In the genomic region with DNA sequence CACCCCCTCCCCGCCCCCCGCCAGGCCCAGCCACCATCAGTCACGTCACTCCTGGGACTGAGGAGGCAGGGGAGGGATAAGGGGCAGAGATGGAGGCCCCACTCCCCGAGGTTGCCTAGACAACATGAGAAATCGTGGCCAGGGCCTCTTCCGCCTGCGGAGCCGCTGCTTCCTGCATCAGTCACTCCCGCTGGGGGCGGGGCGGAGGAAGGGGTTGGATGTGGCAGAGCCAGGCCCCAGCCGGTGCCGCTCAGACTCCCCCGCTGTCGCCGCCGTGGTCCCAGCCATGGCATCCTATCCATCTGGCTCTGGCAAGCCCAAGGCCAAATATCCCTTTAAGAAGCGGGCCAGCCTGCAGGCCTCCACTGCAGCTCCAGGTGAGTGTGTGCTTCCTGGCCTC, we compare ENCODE assay signal across 8 cellular contexts.
DNase-seq lines count a peak whose midpoint lies in the region; ATAC-seq and TF ChIP-seq lines count a peak whose summit lies in the region.

No MANE protein-coding gene starts in this region.

- peak; percentile 80 for ATAC-seq in GM21717 (IDR thresholded peaks at IDR 0.05; ENCODE audit: unreplicated experiment)

- TF ChIP-seq RAD21 in Ishikawa (IDR thresholded peaks at IDR 0.05; ENCODE audit: low read depth): no peak

- peak overlapping the region; percentile 72 for H3K9ac ChIP-seq in mucosa of stomach (ENCODE audit: low read length)

- H3K9me3 ChIP-seq in mucosa of stomach (ENCODE audit: control insufficient read depth, low read length): no peaks in the 10 kb centered on the region

- H3K36me3 ChIP-seq in mucosa of stomach (ENCODE audit: control insufficient read depth, insufficient read depth, low read length): no peaks in the 10 kb centered on the region

- no peak for TF ChIP-seq EP300 in Ishikawa (IDR thresholded peaks at IDR 0.05; ENCODE audit: borderline replicate concordance)

- no peaks in the 10 kb centered on the region for H3K27me3 ChIP-seq in mucosa of stomach (ENCODE audit: control insufficient read depth, insufficient read depth, low read length)

- H3K4me1 ChIP-seq in mucosa of stomach (ENCODE audit: control insufficient read depth, insufficient read depth, low read length): peaks cover 47% of the 10 kb centered on the region

- TF ChIP-seq POLR2A in erythroblast (IDR thresholded peaks at IDR 0.05; ENCODE audit: low read length): no peak

- DNase-seq in DMS153 (lab: John Stamatoyannopoulos, UW) (peak; percentile 53), OCI-M1 (lab: John Stamatoyannopoulos, UW) (peak; percentile 88), erythroblast (lab: John Stamatoyannopoulos, UW) (peak; percentile 82 to 85)
- DNase-seq in activated T-cell treated with anti-CD3 and anti-CD28 coated beads, Interleukin-2, amount 50 U/mL, for 1 hour: peak; percentile 95
- peak; percentile 89 to 95 for DNase-seq in stimulated activated CD8-positive, alpha-beta memory T cell treated with anti-CD3 and anti-CD28 coated beads, Interleukin-4, amount 100 ng/mL, for 4 hours (ENCODE audit: low read depth in 2 of 2, low spot score in 1 of 2)

- H3K4me3 ChIP-seq in mucosa of stomach (ENCODE audit: low read length): peak overlapping the region; percentile 60

TF ChIP-seq in Ishikawa, 13 proteins besides CTCF, POLR2A, EP300 and RAD21:
- TF ChIP-seq, protein P1, sequence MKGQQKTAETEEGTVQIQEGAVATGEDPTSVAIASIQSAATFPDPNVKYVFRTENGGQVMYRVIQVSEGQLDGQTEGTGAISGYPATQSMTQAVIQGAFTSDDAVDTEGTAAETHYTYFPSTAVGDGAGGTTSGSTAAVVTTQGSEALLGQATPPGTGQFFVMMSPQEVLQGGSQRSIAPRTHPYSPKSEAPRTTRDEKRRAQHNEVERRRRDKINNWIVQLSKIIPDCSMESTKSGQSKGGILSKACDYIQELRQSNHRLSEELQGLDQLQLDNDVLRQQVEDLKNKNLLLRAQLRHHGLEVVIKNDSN (IDR thresholded peaks at IDR 0.05): no peak
- TF ChIP-seq, protein P2, sequence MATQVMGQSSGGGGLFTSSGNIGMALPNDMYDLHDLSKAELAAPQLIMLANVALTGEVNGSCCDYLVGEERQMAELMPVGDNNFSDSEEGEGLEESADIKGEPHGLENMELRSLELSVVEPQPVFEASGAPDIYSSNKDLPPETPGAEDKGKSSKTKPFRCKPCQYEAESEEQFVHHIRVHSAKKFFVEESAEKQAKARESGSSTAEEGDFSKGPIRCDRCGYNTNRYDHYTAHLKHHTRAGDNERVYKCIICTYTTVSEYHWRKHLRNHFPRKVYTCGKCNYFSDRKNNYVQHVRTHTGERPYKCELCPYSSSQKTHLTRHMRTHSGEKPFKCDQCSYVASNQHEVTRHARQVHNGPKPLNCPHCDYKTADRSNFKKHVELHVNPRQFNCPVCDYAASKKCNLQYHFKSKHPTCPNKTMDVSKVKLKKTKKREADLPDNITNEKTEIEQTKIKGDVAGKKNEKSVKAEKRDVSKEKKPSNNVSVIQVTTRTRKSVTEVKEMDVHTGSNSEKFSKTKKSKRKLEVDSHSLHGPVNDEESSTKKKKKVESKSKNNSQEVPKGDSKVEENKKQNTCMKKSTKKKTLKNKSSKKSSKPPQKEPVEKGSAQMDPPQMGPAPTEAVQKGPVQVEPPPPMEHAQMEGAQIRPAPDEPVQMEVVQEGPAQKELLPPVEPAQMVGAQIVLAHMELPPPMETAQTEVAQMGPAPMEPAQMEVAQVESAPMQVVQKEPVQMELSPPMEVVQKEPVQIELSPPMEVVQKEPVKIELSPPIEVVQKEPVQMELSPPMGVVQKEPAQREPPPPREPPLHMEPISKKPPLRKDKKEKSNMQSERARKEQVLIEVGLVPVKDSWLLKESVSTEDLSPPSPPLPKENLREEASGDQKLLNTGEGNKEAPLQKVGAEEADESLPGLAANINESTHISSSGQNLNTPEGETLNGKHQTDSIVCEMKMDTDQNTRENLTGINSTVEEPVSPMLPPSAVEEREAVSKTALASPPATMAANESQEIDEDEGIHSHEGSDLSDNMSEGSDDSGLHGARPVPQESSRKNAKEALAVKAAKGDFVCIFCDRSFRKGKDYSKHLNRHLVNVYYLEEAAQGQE (IDR thresholded peaks at IDR 0.05; ENCODE audit: low read depth): no peak
- TF ChIP-seq, protein P3, sequence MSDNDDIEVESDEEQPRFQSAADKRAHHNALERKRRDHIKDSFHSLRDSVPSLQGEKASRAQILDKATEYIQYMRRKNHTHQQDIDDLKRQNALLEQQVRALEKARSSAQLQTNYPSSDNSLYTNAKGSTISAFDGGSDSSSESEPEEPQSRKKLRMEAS (IDR thresholded peaks at IDR 0.05): no peak
- 0 out of 2 replicates have a peak, but pooled peaks have one; percentile 27 for TF ChIP-seq TCF12 (IDR thresholded peaks at IDR 0.05; ENCODE audit: low read depth)
- TF ChIP-seq YY1 (IDR thresholded peaks at IDR 0.05; ENCODE audit: low read depth): no peak
TF ChIP-seq in Ishikawa: peak in this region for 1.

Comparison
In these comparisons a context has a peak if more than half of its experiments do, and no peak if none do; other contexts are left out.
1. Peak in every context shown above with its lines: DNase-seq, ATAC-seq and H3K4me3 ChIP-seq.